ENCODE assay signal across 17 cellular contexts in genomic region chr1:246427611-246428010, GRCh38.
DNase-seq lines count a peak whose midpoint lies in the region; ATAC-seq, FAIRE-seq and TF ChIP-seq lines count a peak whose summit lies in the region.
"Had no signal": no experiment of that assay in that cellular context is flagged by ENCODE, and none has a peak within 500 bp of the region (broad histone marks: within the 10 kb centered on the region; RNA-seq: fewer than 3 reads in every experiment).

No MANE protein-coding gene starts in this region.

- H3K9me3 Mint-ChIP-seq in activated CD4-positive, alpha-beta T cell treated with anti-CD3 and anti-CD28 coated beads for 36 hours (ENCODE audit: low read depth): peaks cover 7% of the 10 kb centered on the region
- H3K9me3 Mint-ChIP-seq: central memory CD8-positive, alpha-beta T cell had no signal

- ATAC-seq in T-helper 17 cell: no peak
- ATAC-seq in activated CD4-positive, alpha-beta T cell treated with anti-CD3 and anti-CD28 coated beads for 36 hours: no peak
- ATAC-seq: activated naive CD8-positive, alpha-beta T cell treated with anti-CD3 and anti-CD28 coated beads, Interleukin-2, amount 50 U/mL, for 24 hours; sciatic nerve had no signal

- dilution Hi-C loops in keratinocyte (cut with MboI; ENCODE audit: extremely low pct_ligation_motif_present, low sequenced_read_pairs): no loop called here

- H3K9ac ChIP-seq in keratinocyte (ENCODE audit: control insufficient read depth, extremely low read depth, insufficient read depth, low read length) (peak overlapping the region; percentile 47), Karpas-422 (ENCODE audit: low read length) (no peak overlapping the region)

- H3K36me3 ChIP-seq in keratinocyte (ENCODE audit: control insufficient read depth in 2 of 2, extremely low read depth in 1 of 2, insufficient read depth in 2 of 2, low read length in 2 of 2): no peaks in the 10 kb centered on the region
- no peaks in the 10 kb centered on the region for H3K36me3 ChIP-seq in Karpas-422 (ENCODE audit: insufficient read depth, low read length)
- H3K36me3 ChIP-seq: BE2C had no signal

- peaks cover 34% of the 10 kb centered on the region for H3K4me1 ChIP-seq in keratinocyte (ENCODE audit: control insufficient read depth, extremely low read depth, insufficient read depth, low read length)
- no peaks in the 10 kb centered on the region for H3K4me1 ChIP-seq in Karpas-422 (ENCODE audit: low read length)
- H3K4me1 ChIP-seq: BE2C had no signal

- H3K27me3 ChIP-seq in keratinocyte (ENCODE audit: control insufficient read depth, extremely low read depth, insufficient read depth, low read length) (no peaks in the 10 kb centered on the region), Karpas-422 (ENCODE audit: low read length) (no peaks in the 10 kb centered on the region)
- H3K27me3 ChIP-seq: BE2C had no signal

- H3K36me3 Mint-ChIP-seq in T-helper 17 cell (ENCODE audit: low read depth): no peaks in the 10 kb centered on the region
- H3K36me3 Mint-ChIP-seq in activated CD4-positive, alpha-beta T cell treated with anti-CD3 and anti-CD28 coated beads for 36 hours (ENCODE audit: low read depth): peaks cover 5% of the 10 kb centered on the region
- H3K36me3 Mint-ChIP-seq: mesothelial cell of epicardium had no signal

- no peaks in the 10 kb centered on the region for H3K27me3 Mint-ChIP-seq in T-helper 17 cell
- no peaks in the 10 kb centered on the region for H3K27me3 Mint-ChIP-seq in activated CD4-positive, alpha-beta T cell treated with anti-CD3 and anti-CD28 coated beads for 36 hours
- H3K27me3 Mint-ChIP-seq: activated naive CD8-positive, alpha-beta T cell treated with anti-CD3 and anti-CD28 coated beads, Interleukin-2, amount 50 U/mL, for 24 hours; central memory CD8-positive, alpha-beta T cell had no signal

- no peak overlapping the region for H3K4me3 Mint-ChIP-seq in T-helper 17 cell
- no peak overlapping the region for H3K4me3 Mint-ChIP-seq in activated CD4-positive, alpha-beta T cell treated with anti-CD3 and anti-CD28 coated beads for 36 hours
- H3K4me3 Mint-ChIP-seq: activated naive CD8-positive, alpha-beta T cell treated with anti-CD3 and anti-CD28 coated beads, Interleukin-2, amount 50 U/mL, for 24 hours; central memory CD8-positive, alpha-beta T cell; mesothelial cell of epicardium had no signal

- no peaks in the 10 kb centered on the region for H3K9me2 ChIP-seq in Karpas-422 (replicated peaks; ENCODE audit: insufficient read depth, low read length)

- H3K27ac ChIP-seq in keratinocyte (ENCODE audit: control insufficient read depth, insufficient read depth, low read length) (peak overlapping the region; percentile 90), Karpas-422 (ENCODE audit: low read length) (no peak overlapping the region)

- H3K79me2 ChIP-seq in keratinocyte (ENCODE audit: control insufficient read depth, insufficient read depth, low read length): no peaks in the 10 kb centered on the region
- peaks cover 5% of the 10 kb centered on the region; the same call in 1 of the 2 replicates for H3K79me2 ChIP-seq in Karpas-422 (ENCODE audit: low read length)

- POLR2A ChIA-PET in activated CD4-positive, alpha-beta T cell treated with anti-CD3 and anti-CD28 coated beads for 36 hours (lab: Charles Lee): no interaction called here

- DNase-seq in EH (ENCODE audit: low read depth) (peak; percentile 17), HT1080 (ENCODE audit: low read depth) (peak; percentile 79), T-helper 17 cell (no peak), keratinocyte (ENCODE audit: low read depth, low spot score) (no peak), Karpas-422 (no peak)
- DNase-seq in activated CD4-positive, alpha-beta T cell treated with anti-CD3 and anti-CD28 coated beads for 36 hours: no peak
- no peak for DNase-seq in activated CD4-positive, alpha-beta T cell treated with anti-CD3 and anti-CD28 coated beads, Interleukin-2, amount 50 U/mL, for 4 hours
- DNase-seq: activated naive CD8-positive, alpha-beta T cell treated with anti-CD3 and anti-CD28 coated beads, Interleukin-2, amount 50 U/mL, for 24 hours; BE2C; H7; hypothalamus; NCI-H446 treated with DMSO at 0.1 percent for 48 hours; SHP77; stimulated activated CD4-positive, alpha-beta T cell treated with anti-CD3 and anti-CD28 coated beads, Interleukin-4, amount 100 ng/mL, for 1 hour had no signal

- H3K9me1 ChIP-seq in keratinocyte (ENCODE audit: control insufficient read depth, extremely low read depth, insufficient read depth, low read length): no peaks in the 10 kb centered on the region

- peaks cover 6% of the 10 kb centered on the region for H3K4me1 Mint-ChIP-seq in T-helper 17 cell
- H3K4me1 Mint-ChIP-seq in activated CD4-positive, alpha-beta T cell treated with anti-CD3 and anti-CD28 coated beads for 36 hours: peaks cover 4% of the 10 kb centered on the region

- FAIRE-seq in keratinocyte (lab: Jason Lieb, UNC): peak; percentile 66

- no peaks in the 10 kb centered on the region for H3K9me3 ChIP-seq in T-helper 17 cell (ENCODE audit: control insufficient read depth, low read length, poor library complexity, severe bottlenecking)
- H3K9me3 ChIP-seq in keratinocyte (ENCODE audit: control insufficient read depth, low read depth, low read length): no peaks in the 10 kb centered on the region
- no peaks in the 10 kb centered on the region for H3K9me3 ChIP-seq in Karpas-422 (ENCODE audit: low read length)
- H3K9me3 ChIP-seq: BE2C had no signal

- H3K4me3 ChIP-seq in keratinocyte (ENCODE audit: control insufficient read depth in 2 of 3, extremely low read depth in 1 of 3, insufficient read depth in 2 of 3, low read depth in 1 of 3, low read length in 3 of 3) (no peak overlapping the region), Karpas-422 (ENCODE audit: low read length) (no peak overlapping the region)

- no peak overlapping the region for H2AFZ ChIP-seq in keratinocyte (ENCODE audit: control insufficient read depth, low read length)
- no peak overlapping the region for H2AFZ ChIP-seq in Karpas-422 (ENCODE audit: low read length)

- intact Hi-C loops in activated CD4-positive, alpha-beta T cell treated with anti-CD3 and anti-CD28 coated beads for 36 hours (cut with DNase I, micrococcal nuclease): loop anchor here in 1 of 2 experiments (5.0 kb wide), 2 partner anchors 45 to 90 kb away; no protein-coding TSS in a partner anchor

- no peak for TF ChIP-seq CTCF in keratinocyte (optimal IDR thresholded peaks at IDR 0.05 in 1 of 3, IDR thresholded peaks at IDR 0.05 in 1 of 3, conservative IDR thresholded peaks at IDR 0.05 in 1 of 3; ENCODE audit: extremely low read depth in 1 of 3, insufficient read depth in 2 of 3, low read length in 3 of 3)

- CTCF ChIA-PET in activated CD4-positive, alpha-beta T cell treated with anti-CD3 and anti-CD28 coated beads for 36 hours (lab: Charles Lee): interaction anchor here (0.9 kb wide), 1 partner anchor 10 kb away, joined by 3 read pairs; no protein-coding TSS in a partner anchor

- H3K4me2 ChIP-seq in keratinocyte (ENCODE audit: control insufficient read depth, extremely low read depth, insufficient read depth, low read depth, low read length): peak overlapping the region; percentile 33
- no peak overlapping the region for H3K4me2 ChIP-seq in Karpas-422 (ENCODE audit: low read depth, low read length, poor library complexity, severe bottlenecking)

- no peaks in the 10 kb centered on the region for H4K20me1 ChIP-seq in keratinocyte (ENCODE audit: control insufficient read depth, extremely low read depth, insufficient read depth, low read length)
- peaks cover 57% of the 10 kb centered on the region for H4K20me1 ChIP-seq in Karpas-422 (ENCODE audit: insufficient read depth, low read depth, low read length)

- H3K27ac Mint-ChIP-seq in T-helper 17 cell: peak overlapping the region; percentile 32
- no peak overlapping the region for H3K27ac Mint-ChIP-seq in activated CD4-positive, alpha-beta T cell treated with anti-CD3 and anti-CD28 coated beads for 36 hours
- H3K27ac Mint-ChIP-seq: activated naive CD8-positive, alpha-beta T cell treated with anti-CD3 and anti-CD28 coated beads, Interleukin-2, amount 50 U/mL, for 24 hours; mesothelial cell of epicardium had no signal

Comparison
In these comparisons a context has a peak if more than half of its experiments do, and no peak if none do; other contexts are left out.
1. DNase-seq: peak in EH (single experiment) and HT1080 (single experiment); none in T-helper 17 cell (0 of 3), keratinocyte (single experiment), activated CD4-positive, alpha-beta T cell treated with anti-CD3 and anti-CD28 coated beads for 36 hours (single experiment), Karpas-422 (single experiment) and activated CD4-positive, alpha-beta T cell treated with anti-CD3 and anti-CD28 coated beads, Interleukin-2, amount 50 U/mL, for 4 hours (0 of 2).